19 cellular contexts compared by ENCODE assay signal in the genomic region with DNA sequence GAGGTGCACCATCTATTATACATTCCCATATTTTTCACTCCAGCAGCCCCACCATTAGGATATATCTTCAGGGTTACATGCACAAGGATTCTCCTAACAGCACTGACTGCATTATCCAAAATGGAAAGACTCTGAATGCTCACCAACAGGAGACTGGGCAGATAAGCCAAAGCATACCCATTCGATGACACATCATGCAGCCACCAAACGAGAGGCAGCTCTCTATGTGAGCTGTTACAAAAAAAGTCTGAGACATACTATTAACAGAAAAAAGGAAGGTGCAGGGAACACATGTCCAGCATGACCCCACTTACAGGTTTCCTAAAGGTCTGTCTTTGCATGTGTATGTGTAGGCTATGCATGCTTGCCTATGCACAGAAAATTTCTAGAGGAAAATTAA. TPM values are rescaled to one million over a fixed set of nuclear protein-coding genes. Genes with fewer than 3 reads are reported as not detected.
DNase-seq lines count a peak whose midpoint lies in the region; ATAC-seq and TF ChIP-seq lines count a peak whose summit lies in the region.
"Had no signal": no experiment of that assay in that cellular context is flagged by ENCODE, and none has a peak within 500 bp of the region (broad histone marks: within the 10 kb centered on the region; RNA-seq: fewer than 3 reads in every experiment).

No MANE protein-coding gene starts in this region.

- peak overlapping the region; percentile 20 for H3K4me2 ChIP-seq in GM23248 (ENCODE audit: unreplicated experiment)

- H4K20me1 ChIP-seq in GM23248 (ENCODE audit: insufficient read depth): no peaks in the 10 kb centered on the region

- H3K9me3 ChIP-seq in GM23248 (ENCODE audit: low read depth): no peaks in the 10 kb centered on the region
- H3K9me3 ChIP-seq: Caco-2 had no signal

- DNase-seq in AG08396 (ENCODE audit: low spot score) (peak; percentile 39), GM23248 (peak; percentile 72), amniotic stem cell (lab: John Stamatoyannopoulos, UW) (peak; percentile 16), foreskin fibroblast (peak; percentile 34 to 66), T-helper 2 cell (no peak)
- DNase-seq in activated CD8-positive, alpha-beta memory T cell treated with anti-CD3 and anti-CD28 coated beads, Interleukin-2, amount 50 U/mL, for 48 hours: no peak
- DNase-seq: 8988T, Caco-2, DMS153, HCEC 1CT, KBM-7, NCI-H1436, NCI-H2029 treated with DMSO at 0.1 percent for 48 hours, NCI-H748 treated with DMSO at 0.1 percent for 48 hours, RPMI8226, SIG-M5 had no signal

- no peaks in the 10 kb centered on the region for H3K27me3 ChIP-seq in GM23248 (replicated peaks; ENCODE audit: insufficient read depth)

- in situ Hi-C loops in GM23248 (cut with MboI): no loop called here

- no peak overlapping the region for H2AFZ ChIP-seq in GM23248

- no peaks in the 10 kb centered on the region for H3F3A ChIP-seq in GM23248 (ENCODE audit: insufficient read depth)

- H3K79me2 ChIP-seq in GM23248 (ENCODE audit: insufficient read depth): no peaks in the 10 kb centered on the region

- ATAC-seq in GM21390 (IDR thresholded peaks at IDR 0.05; ENCODE audit: unreplicated experiment) (no peak), GM18858 (IDR thresholded peaks at IDR 0.05; ENCODE audit: unreplicated experiment) (no peak)

- no peak overlapping the region for H3K9ac ChIP-seq in GM23248

- no peak overlapping the region for H3K27ac ChIP-seq in GM23248

- peaks cover 9% of the 10 kb centered on the region for H3K4me1 ChIP-seq in GM23248 (ENCODE audit: insufficient read depth)
- H3K4me1 ChIP-seq: Caco-2 had no signal

- no peaks in the 10 kb centered on the region for H3K9me2 ChIP-seq in GM23248 (ENCODE audit: insufficient read depth)

- 54 to 58% methylated on average over 2 of the region's 2 CpGs for WGBS in GM23248 (ENCODE audit: low coverage in 1 of 2, low lambda C conversion rate in 2 of 2, missing lambda C conversion rate in 2 of 2), 2 experiments

- peaks cover 11% of the 10 kb centered on the region; the same call in 1 of the 2 replicates for H3K36me3 ChIP-seq in GM23248 (ENCODE audit: low read depth)

- H3K4me3 ChIP-seq in GM23248 (no peak overlapping the region), foreskin fibroblast (ENCODE audit: low read depth in 1 of 2, low read length in 2 of 2) (no peak overlapping the region)

- no peak for TF ChIP-seq CTCF in foreskin fibroblast (IDR thresholded peaks at IDR 0.05; ENCODE audit: low read depth, low read length)

RNA-seq across cellular contexts. Expression of gene SERPIND1, which starts 12.4 kb away (rescaled TPM):
- total RNA-seq in GM23248 (2014; rRNA removed; shearing (Covaris generic)): not detected in 2 replicates
- 0.13 and 0.26 TPM in 2 replicates for polyA plus RNA-seq in GM23248 (2016; fragmentation: Nextera tagmentation; extraction: Ambion mirVana)
- polyA plus RNA-seq: CD14-positive monocyte had no signal

Comparison
In these comparisons a context has a peak if more than half of its experiments do, and no peak if none do; other contexts are left out.
1. DNase-seq: peak in AG08396 (single experiment), GM23248 (single experiment), amniotic stem cell (single experiment) and foreskin fibroblast (2 of 2); none in activated CD8-positive, alpha-beta memory T cell treated with anti-CD3 and anti-CD28 coated beads, Interleukin-2, amount 50 U/mL, for 48 hours (single experiment) and T-helper 2 cell (0 of 5).